Comparison of ENCODE assay signal across 1 cellular context in the genomic region with DNA sequence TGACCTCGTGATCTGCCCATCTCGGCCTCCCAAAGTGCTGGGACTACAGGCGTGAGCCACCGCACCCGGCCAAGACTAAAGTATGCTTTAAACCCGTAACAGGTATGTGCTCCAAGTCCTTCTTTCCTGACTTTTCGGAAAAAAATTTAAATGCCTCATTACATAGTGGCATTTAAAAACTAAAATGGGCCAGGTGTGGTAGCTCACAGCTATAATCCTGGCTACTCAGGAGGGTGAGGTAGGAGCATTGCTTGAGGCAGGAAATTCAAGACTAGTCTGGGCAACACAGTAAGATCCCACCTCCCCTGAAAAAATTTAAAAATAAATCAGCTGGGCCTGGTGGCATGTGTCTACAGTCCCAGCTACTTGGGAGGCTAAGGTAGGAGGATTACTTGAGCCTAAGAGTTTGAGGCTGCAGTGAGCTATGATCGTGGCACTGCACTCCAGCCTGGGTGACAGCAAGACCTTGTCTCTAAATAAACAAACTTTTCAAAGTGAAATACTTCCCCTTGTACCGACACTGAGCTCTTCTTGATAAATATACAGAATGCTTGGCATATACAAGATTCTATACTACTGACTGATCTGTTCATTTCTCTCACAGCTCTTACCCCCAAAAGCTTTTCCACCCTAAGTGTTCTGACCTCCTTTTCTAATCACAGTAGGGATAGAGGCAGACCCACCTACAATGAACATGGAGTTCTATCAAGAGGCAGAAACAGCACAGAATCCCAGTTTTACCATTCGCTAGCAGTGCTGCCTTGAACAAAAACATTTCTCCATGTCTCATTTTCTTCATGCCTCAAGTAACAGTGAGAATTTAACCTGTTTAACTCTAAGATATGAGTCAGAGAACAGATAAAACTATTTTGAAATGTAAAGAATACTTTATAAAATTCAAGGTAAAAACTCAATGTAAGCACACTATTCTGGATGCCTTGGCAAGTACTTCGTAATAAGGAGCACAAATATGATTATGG.
TF ChIP-seq lines count a peak whose summit lies in the region.

No MANE protein-coding gene starts in this region.

TF ChIP-seq in IMR-90, 13 proteins besides CTCF, POLR2A, EP300 and RAD21:
- no peak for TF ChIP-seq RFX5 (IDR thresholded peaks at IDR 0.05; ENCODE audit: low read depth, low read length)
- TF ChIP-seq BHLHE40 (IDR thresholded peaks at IDR 0.05; ENCODE audit: low read depth, low read length): no peak
- TF ChIP-seq CEBPB (IDR thresholded peaks at IDR 0.05; ENCODE audit: low read depth, low read length): no peak
- TF ChIP-seq, protein P1, sequence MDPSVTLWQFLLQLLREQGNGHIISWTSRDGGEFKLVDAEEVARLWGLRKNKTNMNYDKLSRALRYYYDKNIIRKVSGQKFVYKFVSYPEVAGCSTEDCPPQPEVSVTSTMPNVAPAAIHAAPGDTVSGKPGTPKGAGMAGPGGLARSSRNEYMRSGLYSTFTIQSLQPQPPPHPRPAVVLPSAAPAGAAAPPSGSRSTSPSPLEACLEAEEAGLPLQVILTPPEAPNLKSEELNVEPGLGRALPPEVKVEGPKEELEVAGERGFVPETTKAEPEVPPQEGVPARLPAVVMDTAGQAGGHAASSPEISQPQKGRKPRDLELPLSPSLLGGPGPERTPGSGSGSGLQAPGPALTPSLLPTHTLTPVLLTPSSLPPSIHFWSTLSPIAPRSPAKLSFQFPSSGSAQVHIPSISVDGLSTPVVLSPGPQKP (IDR thresholded peaks at IDR 0.05; ENCODE audit: borderline replicate concordance, low read depth, low read length): no peak
- no peak for TF ChIP-seq NFE2L2 (IDR thresholded peaks at IDR 0.05; ENCODE audit: low read depth, low read length)
- TF ChIP-seq, protein P2, sequence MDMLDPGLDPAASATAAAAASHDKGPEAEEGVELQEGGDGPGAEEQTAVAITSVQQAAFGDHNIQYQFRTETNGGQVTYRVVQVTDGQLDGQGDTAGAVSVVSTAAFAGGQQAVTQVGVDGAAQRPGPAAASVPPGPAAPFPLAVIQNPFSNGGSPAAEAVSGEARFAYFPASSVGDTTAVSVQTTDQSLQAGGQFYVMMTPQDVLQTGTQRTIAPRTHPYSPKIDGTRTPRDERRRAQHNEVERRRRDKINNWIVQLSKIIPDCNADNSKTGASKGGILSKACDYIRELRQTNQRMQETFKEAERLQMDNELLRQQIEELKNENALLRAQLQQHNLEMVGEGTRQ (IDR thresholded peaks at IDR 0.05; ENCODE audit: low read depth, low read length): no peak
- no peak for TF ChIP-seq MXI1 (IDR thresholded peaks at IDR 0.05; ENCODE audit: borderline replicate concordance, low read depth, low read length)
- TF ChIP-seq MAFK (IDR thresholded peaks at IDR 0.05; ENCODE audit: low read depth, low read length): no peak
- no peak for TF ChIP-seq FOS (IDR thresholded peaks at IDR 0.05; ENCODE audit: low read depth, low read length)
- no peak for TF ChIP-seq RCOR1 (IDR thresholded peaks at IDR 0.05; ENCODE audit: insufficient replicate concordance, low read length)
- TF ChIP-seq MAZ (IDR thresholded peaks at IDR 0.05; ENCODE audit: borderline replicate concordance, low read depth, low read length): no peak
- no peak for TF ChIP-seq CHD1 (IDR thresholded peaks at IDR 0.05; ENCODE audit: low read depth, low read length)
- no peak for TF ChIP-seq SMC3 (IDR thresholded peaks at IDR 0.05; ENCODE audit: low read depth, low read length)
